32 cellular contexts compared by ENCODE assay signal in genomic region chr14:29166507-29166906, GRCh38.
DNase-seq lines count a peak whose midpoint lies in the region; ATAC-seq, FAIRE-seq and TF ChIP-seq lines count a peak whose summit lies in the region.
"Had no signal": no experiment of that assay in that cellular context is flagged by ENCODE, and none has a peak within 500 bp of the region (broad histone marks: within the 10 kb centered on the region; RNA-seq: fewer than 3 reads in every experiment).

No MANE protein-coding gene starts in this region.

- no peaks in the 10 kb centered on the region for H3K36me3 ChIP-seq in H1 (ENCODE audit: control insufficient read depth in 2 of 4, insufficient read depth in 4 of 4, low read length in 3 of 4)
- H3K36me3 ChIP-seq: breast epithelium, colonic mucosa, MG63, upper lobe of right lung had no signal

- WGBS in H1 (ENCODE audit: extremely low coverage in 1 of 2, insufficient coverage in 1 of 2, insufficient read length in 1 of 2, insufficient replicate concordance in 2 of 2, low coverage in 1 of 2, low lambda C conversion rate in 2 of 2, missing lambda C conversion rate in 1 of 2), 2 experiments = 88% methylated on average over 1 of the region's 1 CpG; no CpG with 5 or more reads in 1 of the 2 experiments
- 69% methylated on average over 1 of the region's 1 CpG for WGBS in right cardiac atrium

- no peak overlapping the region for H2BK15ac ChIP-seq in H1 (ENCODE audit: low read length)

- H2AFZ ChIP-seq in H1 (ENCODE audit: low read length) = no peak overlapping the region; the same call in 1 of the 2 replicates

- TF ChIP-seq RAD21 in Ishikawa (IDR thresholded peaks at IDR 0.05; ENCODE audit: low read depth) (peak; percentile 10; the same call in 1 of the 2 replicates), H1 (IDR thresholded peaks at IDR 0.05 in 1 of 2, conservative IDR thresholded peaks at IDR 0.05 in 1 of 2; ENCODE audit: low read depth in 2 of 2, low read length in 2 of 2) (peak; percentile 38 to 52; a peak in 3 of 4 replicates)

- H2AK5ac ChIP-seq in H1 (ENCODE audit: low read depth, low read length) = no peak overlapping the region

- H3K56ac ChIP-seq in H1 (replicated peaks; ENCODE audit: insufficient read length, low read depth, low read length) = no peak overlapping the region

- H3K4me1 ChIP-seq in H1 (replicated peaks in 1 of 4; ENCODE audit: control insufficient read depth in 3 of 4, insufficient read depth in 4 of 4, low read length in 3 of 4) (no peaks in the 10 kb centered on the region), right cardiac atrium (ENCODE audit: control insufficient read depth, insufficient read depth, low read length) (no peaks in the 10 kb centered on the region)
- H3K4me1 ChIP-seq: breast epithelium, colonic mucosa, upper lobe of right lung had no signal

- no peak overlapping the region for H3K18ac ChIP-seq in H1 (ENCODE audit: extremely low read depth, low read length)

- H2BK12ac ChIP-seq in H1 (ENCODE audit: low read depth, low read length) = no peak overlapping the region

- TF ChIP-seq POLR2A in H1 (IDR thresholded peaks at IDR 0.05; ENCODE audit: control extremely low read depth in 1 of 2, low read depth in 2 of 2, low read length in 2 of 2) = no peak

- peak; percentile 48 for FAIRE-seq in H1 (lab: Jason Lieb, UNC)
- FAIRE-seq: RCC 7860 had no signal

- H3K23ac ChIP-seq in H1 (ENCODE audit: insufficient read length) = no peak overlapping the region

- no peaks in the 10 kb centered on the region for H3K23me2 ChIP-seq in H1 (ENCODE audit: low read depth, low read length)

- no peak overlapping the region for H3K14ac ChIP-seq in H1 (ENCODE audit: insufficient read length)

- CTCF ChIA-PET in H1 (lab: Charles Lee; ENCODE audit: partially characterized antibody) = interaction anchor here (0.7 to 1.8 kb wide), 9 partner anchors 11 to 1155 kb away, joined by 3 to 6 read pairs (median 3); no protein-coding TSS in a partner anchor

- intact Hi-C loops in right cardiac atrium (cut with DNase I) = no loop called here

- no peak for ATAC-seq in GM19351 (IDR thresholded peaks at IDR 0.05; ENCODE audit: unreplicated experiment)
- ATAC-seq in GM18867 (IDR thresholded peaks at IDR 0.05; ENCODE audit: unreplicated experiment) = no peak
- no peak for ATAC-seq in right cardiac atrium
- ATAC-seq: activated naive CD4-positive, alpha-beta T cell treated with anti-CD3 and anti-CD28 coated beads, Interleukin-2, amount 50 U/mL, for 72 hours; HCT116; left lobe of liver; upper lobe of right lung had no signal

- H4K5ac ChIP-seq in H1 (ENCODE audit: insufficient read length, low read depth, low read length) = no peak overlapping the region

- no peaks in the 10 kb centered on the region for H3K27me3 ChIP-seq in H1 (replicated peaks in 1 of 4; ENCODE audit: control insufficient read depth in 3 of 4, extremely low read depth in 1 of 4, insufficient read depth in 3 of 4, low read length in 3 of 4)
- no peaks in the 10 kb centered on the region for H3K27me3 ChIP-seq in right cardiac atrium (ENCODE audit: control insufficient read depth, insufficient read depth)
- H3K27me3 ChIP-seq: breast epithelium, colonic mucosa, MG63, upper lobe of right lung had no signal

- H3K79me2 ChIP-seq in H1 (ENCODE audit: control insufficient read depth in 1 of 2, insufficient read depth in 2 of 2, low read length in 2 of 2) = no peaks in the 10 kb centered on the region

- no peak overlapping the region for H2BK5ac ChIP-seq in H1 (ENCODE audit: low read depth, low read length)

- no peak overlapping the region for H3K27ac ChIP-seq in H1 (ENCODE audit: low read depth, low read length)
- H3K27ac ChIP-seq in right cardiac atrium (ENCODE audit: low read length) = no peak overlapping the region
- H3K27ac ChIP-seq: breast epithelium, colonic mucosa, skin epidermis, upper lobe of right lung, VCaP had no signal

- H3K4ac ChIP-seq in H1 (replicated peaks; ENCODE audit: insufficient read length, low read depth, low read length) = no peak overlapping the region

- DNase-seq in NCI-H82 (lab: John Stamatoyannopoulos, UW) (peak; percentile 15), NCI-H82 treated with DMSO at 0.1 percent for 48 hours (lab: John Stamatoyannopoulos, UW; ENCODE audit: unreplicated experiment) (no peak), H1 (ENCODE audit: low read depth in 1 of 2, low spot score in 2 of 2) (no peak), retinal pigment epithelial cell (ENCODE audit: low read depth) (no peak), right cardiac atrium (no peak)
- DNase-seq: activated CD4-positive, alpha-beta T cell treated with anti-CD3 and anti-CD28 coated beads for 48 hours; amygdala; Calu3; CD4-positive, CD25-positive, alpha-beta regulatory T cell; colonic mucosa; DND-41; effector CD4-positive, alpha-beta T cell; hippocampal formation; KBM-7; MG63; NCI-H2029; NCI-H2227 treated with DMSO at 0.1 percent for 48 hours; NCI-H526; nephron progenitor cell; SIG-M5; stimulated activated naive CD4-positive, alpha-beta T cell; upper lobe of right lung had no signal

- H2BK20ac ChIP-seq in H1 (ENCODE audit: low read length) = no peak overlapping the region

- H4K20me1 ChIP-seq in H1 (replicated peaks in 1 of 2; ENCODE audit: control insufficient read depth in 1 of 2, insufficient read depth in 2 of 2, low read length in 2 of 2) = no peaks in the 10 kb centered on the region

- no peak overlapping the region for H4K91ac ChIP-seq in H1 (replicated peaks; ENCODE audit: insufficient read length, low read length)

- no peak overlapping the region for H4K8ac ChIP-seq in H1 (ENCODE audit: extremely low read depth, insufficient read depth, low read length)

- no peaks in the 10 kb centered on the region for H3K79me1 ChIP-seq in H1 (ENCODE audit: low read depth, low read length)

- TF ChIP-seq CTCF in H1 (IDR thresholded peaks at IDR 0.05; ENCODE audit: control extremely low read depth in 1 of 3, insufficient read depth in 1 of 3, low read depth in 1 of 3, low read length in 3 of 3) (peak in 2 of 3 experiments; percentile 28 to 39; a peak in 3 of 4 replicates), retinal pigment epithelial cell (conservative IDR thresholded peaks at IDR 0.05; ENCODE audit: low read depth, low read length) (peak; percentile 8)

- TF ChIP-seq EP300 in Ishikawa (IDR thresholded peaks at IDR 0.05; ENCODE audit: borderline replicate concordance) (no peak), H1 (IDR thresholded peaks at IDR 0.05; ENCODE audit: borderline replicate concordance in 1 of 2, low read depth in 2 of 2, low read length in 2 of 2) (no peak)

- H3K4me3 ChIP-seq in H1 (ENCODE audit: extremely low read depth in 1 of 4, insufficient read depth in 2 of 4, low read depth in 3 of 4, low read length in 4 of 4) = no peak overlapping the region
- no peak overlapping the region for H3K4me3 ChIP-seq in retinal pigment epithelial cell (ENCODE audit: low read length)
- H3K4me3 ChIP-seq in right cardiac atrium (ENCODE audit: low read length) = no peak overlapping the region
- H3K4me3 ChIP-seq: breast epithelium, colonic mucosa, MG63, skin epidermis, upper lobe of right lung had no signal

- H3K9me3 ChIP-seq in H1 (ENCODE audit: insufficient read depth in 2 of 2, low read depth in 1 of 2, low read length in 1 of 2) = no peaks in the 10 kb centered on the region; a peak in 1 of 4 replicates
- no peaks in the 10 kb centered on the region for H3K9me3 ChIP-seq in right cardiac atrium (ENCODE audit: control insufficient read depth, low read length)
- H3K9me3 ChIP-seq: breast epithelium, colonic mucosa, MG63, upper lobe of right lung had no signal

- no peak overlapping the region for H3K4me2 ChIP-seq in H1 (ENCODE audit: insufficient read depth in 1 of 2, low read depth in 2 of 2, low read length in 2 of 2)

- POLR2A ChIA-PET in H1 (lab: Charles Lee; ENCODE audit: partially characterized antibody) = no interaction called here

- no peak overlapping the region for H3K9ac ChIP-seq in H1 (replicated peaks in 1 of 4; ENCODE audit: extremely low read depth in 1 of 4, low read depth in 3 of 4, low read length in 3 of 4)

- no peak overlapping the region for H2BK120ac ChIP-seq in H1 (replicated peaks; ENCODE audit: low read depth, low read length)

TF ChIP-seq in Ishikawa, 13 proteins besides CTCF, POLR2A, EP300 and RAD21 (continues in another document):
- TF ChIP-seq USF1 (IDR thresholded peaks at IDR 0.05) = no peak
- no peak for TF ChIP-seq TCF12 (IDR thresholded peaks at IDR 0.05; ENCODE audit: low read depth)
- no peak for TF ChIP-seq YY1 (IDR thresholded peaks at IDR 0.05; ENCODE audit: low read depth)
- TF ChIP-seq EGR1 (IDR thresholded peaks at IDR 0.05) = no peak
- TF ChIP-seq TAF1 (IDR thresholded peaks at IDR 0.05; ENCODE audit: low read depth) = no peak
- no peak for TF ChIP-seq TEAD4 (IDR thresholded peaks at IDR 0.05)

TF ChIP-seq in H1, 55 proteins besides CTCF, POLR2A, EP300 and RAD21 (continues in another document):
- TF ChIP-seq NRF1 (IDR thresholded peaks at IDR 0.05; ENCODE audit: low read depth, low read length) (no peak), BCL11A (IDR thresholded peaks at IDR 0.05; ENCODE audit: low read depth in 2 of 2, low read length in 2 of 2) (no peak), CTBP2 (IDR thresholded peaks at IDR 0.05; ENCODE audit: borderline replicate concordance, insufficient read depth, insufficient read length, low read length) (no peak), GABPA (IDR thresholded peaks at IDR 0.05; ENCODE audit: borderline replicate concordance, insufficient read depth, low read length) (no peak), SIN3A (conservative IDR thresholded peaks at IDR 0.05 in 1 of 2, IDR thresholded peaks at IDR 0.05 in 1 of 2; ENCODE audit: low read depth in 1 of 2, low read length in 2 of 2) (no peak), JUND (IDR thresholded peaks at IDR 0.05; ENCODE audit: low read length) (no peak), SP2 (IDR thresholded peaks at IDR 0.05; ENCODE audit: low read length) (no peak), JUN (IDR thresholded peaks at IDR 0.05; ENCODE audit: low read depth, low read length) (no peak), SIRT6 (IDR thresholded peaks at IDR 0.05; ENCODE audit: low read length) (no peak), USF2 (IDR thresholded peaks at IDR 0.05; ENCODE audit: low read length) (no peak), ATF3 (IDR thresholded peaks at IDR 0.05; ENCODE audit: insufficient read depth, low read depth, low read length) (no peak), CEBPB (IDR thresholded peaks at IDR 0.05; ENCODE audit: low read depth, low read length) (no peak), POU5F1 (IDR thresholded peaks at IDR 0.05; ENCODE audit: low read depth, low read length) (no peak)
